19 cellular contexts compared by ENCODE assay signal in the genomic region with DNA sequence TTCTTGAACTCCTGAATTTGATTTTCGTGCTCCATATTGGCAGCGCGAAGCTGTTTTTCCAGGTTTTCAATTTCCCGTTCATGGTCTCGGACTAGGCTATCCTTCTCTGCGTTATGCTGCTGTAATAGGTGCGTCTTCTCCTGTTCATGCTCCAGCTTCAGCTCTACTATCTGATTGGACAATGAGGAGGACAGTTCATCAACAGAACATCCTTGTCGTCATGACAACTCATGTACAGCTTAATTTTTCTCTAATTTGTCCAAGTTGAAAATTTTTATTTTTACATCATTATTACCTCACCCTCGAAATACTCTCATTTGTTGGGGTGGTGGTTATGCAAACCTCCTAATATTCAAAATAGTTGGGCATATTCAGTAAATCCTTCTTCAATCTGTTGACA.
"Had no signal": no experiment of that assay in that cellular context is flagged by ENCODE, and none has a peak within 500 bp of the region (broad histone marks: within the 10 kb centered on the region; RNA-seq: fewer than 3 reads in every experiment).

No MANE protein-coding gene starts in this region.

- H3K4me3 ChIP-seq: ascending aorta, breast epithelium, esophagus muscularis mucosa, gastroesophageal sphincter, heart left ventricle, left ventricle myocardium inferior, upper lobe of right lung had no signal

- H3K9me3 Mint-ChIP-seq: activated CD4-positive, alpha-beta memory T cell treated with anti-CD3 and anti-CD28 coated beads, Interleukin-2, amount 10 ng/mL, durations not matched to agents 7 days and 5 days; stimulated activated naive B cell treated with anti-CD40 and anti-IgM and Interleukin-4, amounts not matched to agents 10 μg/mL and 1 μg/mL and 100 μg/mL, for 72 hours; T-helper 2 cell treated with Interferon-gamma antibody and Interleukin-4, amounts not matched to agents 5 μg/mL and 100 μg/mL, for 36 hours; WTC11 had no signal

- H3K9me3 ChIP-seq: ascending aorta, breast epithelium, esophagus muscularis mucosa, gastroesophageal sphincter, heart left ventricle, left ventricle myocardium inferior, upper lobe of right lung had no signal

- H3K27ac ChIP-seq: ascending aorta, breast epithelium, esophagus muscularis mucosa, gastroesophageal sphincter, left ventricle myocardium inferior, upper lobe of right lung had no signal

- H3K36me3 ChIP-seq: ascending aorta, breast epithelium, esophagus muscularis mucosa, gastroesophageal sphincter, heart left ventricle, left ventricle myocardium inferior, upper lobe of right lung had no signal

- H3K36me3 Mint-ChIP-seq: stimulated activated naive B cell treated with anti-CD40 and anti-IgM and Interleukin-4, amounts not matched to agents 10 μg/mL and 1 μg/mL and 100 μg/mL, for 72 hours; WTC11 had no signal

- H3K4me3 Mint-ChIP-seq: activated CD4-positive, alpha-beta memory T cell treated with anti-CD3 and anti-CD28 coated beads, Interleukin-2, amount 10 ng/mL, durations not matched to agents 7 days and 5 days; activated T-cell treated with anti-CD3 and anti-CD28 coated beads, Interleukin-2, amount 50 U/mL, for 24 hours; stimulated activated naive B cell treated with anti-CD40 and anti-IgM and Interleukin-4, amounts not matched to agents 10 μg/mL and 1 μg/mL and 100 μg/mL, for 72 hours; T-helper 2 cell treated with Interferon-gamma antibody and Interleukin-4, amounts not matched to agents 5 μg/mL and 100 μg/mL, for 36 hours; WTC11 had no signal

- DNase-seq: activated CD4-positive, alpha-beta memory T cell treated with anti-CD3 and anti-CD28 coated beads, Interleukin-2, amount 10 ng/mL, durations not matched to agents 7 days and 5 days; activated CD4-positive, alpha-beta T cell treated with anti-CD3 and anti-CD28 coated beads for 4 hours; activated effector memory CD4-positive, alpha-beta T cell treated with Interleukin-2 at 50 U/mL for 16 hours; activated naive CD4-positive, alpha-beta T cell treated with anti-CD3 and anti-CD28 coated beads, Interleukin-2, amount 50 U/mL, for 16 hours; activated T-cell treated with anti-CD3 and anti-CD28 coated beads, Interleukin-2, amount 50 U/mL, for 24 hours; effector CD8-positive, alpha-beta T cell; heart left ventricle; left ventricle myocardium inferior; mammary epithelial cell; stimulated activated naive B cell treated with anti-CD40 and anti-IgM and Interleukin-4, amounts not matched to agents 10 μg/mL and 1 μg/mL and 100 μg/mL, for 72 hours; upper lobe of right lung had no signal

- H3K27me3 Mint-ChIP-seq: activated CD4-positive, alpha-beta memory T cell treated with anti-CD3 and anti-CD28 coated beads, Interleukin-2, amount 10 ng/mL, durations not matched to agents 7 days and 5 days; activated T-cell treated with anti-CD3 and anti-CD28 coated beads, Interleukin-2, amount 50 U/mL, for 24 hours; stimulated activated naive B cell treated with anti-CD40 and anti-IgM and Interleukin-4, amounts not matched to agents 10 μg/mL and 1 μg/mL and 100 μg/mL, for 72 hours had no signal

- ATAC-seq: gastroesophageal sphincter; stimulated activated naive B cell treated with anti-CD40 and anti-IgM and Interleukin-4, amounts not matched to agents 10 μg/mL and 1 μg/mL and 100 μg/mL, for 72 hours; upper lobe of right lung had no signal

- FAIRE-seq: endothelial cell of umbilical vein, TTC549 had no signal

- H3K4me1 Mint-ChIP-seq: activated CD4-positive, alpha-beta memory T cell treated with anti-CD3 and anti-CD28 coated beads, Interleukin-2, amount 10 ng/mL, durations not matched to agents 7 days and 5 days had no signal

- H3K27ac Mint-ChIP-seq: activated CD4-positive, alpha-beta memory T cell treated with anti-CD3 and anti-CD28 coated beads, Interleukin-2, amount 10 ng/mL, durations not matched to agents 7 days and 5 days; activated T-cell treated with anti-CD3 and anti-CD28 coated beads, Interleukin-2, amount 50 U/mL, for 24 hours; stimulated activated naive B cell treated with anti-CD40 and anti-IgM and Interleukin-4, amounts not matched to agents 10 μg/mL and 1 μg/mL and 100 μg/mL, for 72 hours; T-helper 2 cell treated with Interferon-gamma antibody and Interleukin-4, amounts not matched to agents 5 μg/mL and 100 μg/mL, for 36 hours; WTC11 had no signal

- H3K27me3 ChIP-seq: ascending aorta, breast epithelium, esophagus muscularis mucosa, gastroesophageal sphincter, heart left ventricle, upper lobe of right lung had no signal

- H3K4me1 ChIP-seq: ascending aorta, breast epithelium, esophagus muscularis mucosa, gastroesophageal sphincter, heart left ventricle, left ventricle myocardium inferior, upper lobe of right lung had no signal
